19 cellular contexts compared by ENCODE assay signal in the genomic region with DNA sequence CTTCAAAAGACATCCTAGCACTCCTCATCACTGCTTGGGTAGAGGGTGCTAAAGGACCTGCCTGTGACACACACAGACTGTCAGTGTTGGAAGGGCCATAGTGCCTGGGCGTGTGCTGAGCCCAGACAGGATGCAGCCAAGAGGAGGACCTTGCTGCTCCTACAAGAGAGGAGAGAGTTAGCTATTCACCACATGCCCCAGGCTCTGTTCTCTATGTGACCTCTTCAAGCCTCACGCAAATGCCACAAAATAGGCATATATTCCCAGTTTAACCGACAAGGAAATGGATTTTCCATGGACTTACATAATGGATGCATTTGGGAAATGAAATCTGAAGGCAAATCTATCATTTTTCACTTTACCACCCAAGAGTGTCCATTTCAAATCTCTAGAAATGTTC.
"Had no signal": no experiment of that assay in that cellular context is flagged by ENCODE, and none has a peak within 500 bp of the region (broad histone marks: within the 10 kb centered on the region; RNA-seq: fewer than 3 reads in every experiment).

No MANE protein-coding gene starts in this region.

- H3K27me3 Mint-ChIP-seq: activated CD4-positive, alpha-beta memory T cell treated with anti-CD3 and anti-CD28 coated beads, Interleukin-2, amount 10 ng/mL, durations not matched to agents 7 days and 5 days; activated CD4-positive, alpha-beta T cell treated with anti-CD3 and anti-CD28 coated beads, Interleukin-2, amount 10 ng/mL, durations not matched to agents 7 days and 5 days had no signal

- H3K4me1 Mint-ChIP-seq: activated CD4-positive, alpha-beta T cell treated with anti-CD3 and anti-CD28 coated beads, Interleukin-2, amount 10 ng/mL, durations not matched to agents 7 days and 5 days; activated naive CD4-positive, alpha-beta T cell treated with anti-CD3 and anti-CD28 coated beads, Interleukin-2, amount 10 ng/mL, durations not matched to agents 7 days and 5 days; activated naive CD8-positive, alpha-beta T cell treated with anti-CD3 and anti-CD28 coated beads for 36 hours had no signal

- ATAC-seq: activated CD4-positive, CD25-positive, alpha-beta regulatory T cell treated with anti-CD3 and anti-CD28 coated beads, Interleukin-2, amount 50 U/mL, for 24 hours; activated CD8-positive, alpha-beta memory T cell treated with anti-CD3 and anti-CD28 coated beads, Interleukin-2, amount 10 ng/mL, durations not matched to agents 7 days and 5 days had no signal

- H3K4me3 Mint-ChIP-seq: activated CD4-positive, alpha-beta memory T cell treated with anti-CD3 and anti-CD28 coated beads, Interleukin-2, amount 10 ng/mL, durations not matched to agents 7 days and 5 days; activated CD4-positive, alpha-beta T cell treated with anti-CD3 and anti-CD28 coated beads, Interleukin-2, amount 10 ng/mL, durations not matched to agents 7 days and 5 days; activated CD8-positive, alpha-beta memory T cell treated with anti-CD3 and anti-CD28 coated beads, Interleukin-2, amount 10 ng/mL, durations not matched to agents 7 days and 5 days; activated CD8-positive, alpha-beta T cell treated with anti-CD3 and anti-CD28 coated beads, Interleukin-2, amount 10 ng/mL, durations not matched to agents 7 days and 5 days; activated naive CD4-positive, alpha-beta T cell treated with anti-CD3 and anti-CD28 coated beads, Interleukin-2, amount 10 ng/mL, durations not matched to agents 7 days and 5 days; activated naive CD8-positive, alpha-beta T cell treated with anti-CD3 and anti-CD28 coated beads for 36 hours; activated T-cell treated with anti-CD3 and anti-CD28 coated beads, Interleukin-2, amount 50 U/mL, for 24 hours; T-helper 1 cell treated with Interleukin-12 subunit alpha and Interleukin-12 subunit beta and Interleukin-4 antibody, amounts not matched to agents 30 μg/mL and 1 μg/mL, for 36 hours; WTC11 had no signal

- H3K36me3 Mint-ChIP-seq: activated CD8-positive, alpha-beta memory T cell treated with anti-CD3 and anti-CD28 coated beads, Interleukin-2, amount 10 ng/mL, durations not matched to agents 7 days and 5 days; activated naive CD4-positive, alpha-beta T cell treated with anti-CD3 and anti-CD28 coated beads, Interleukin-2, amount 10 ng/mL, durations not matched to agents 7 days and 5 days; activated naive CD4-positive, alpha-beta T cell treated with anti-CD3 and anti-CD28 coated beads, Interleukin-2, amount 50 U/mL, for 72 hours; activated naive CD8-positive, alpha-beta T cell treated with anti-CD3 and anti-CD28 coated beads for 36 hours; WTC11 had no signal

- H3K4me3 ChIP-seq: adrenal gland, body of pancreas had no signal

- H3K4me1 ChIP-seq: body of pancreas, breast epithelium had no signal

- H3K27ac ChIP-seq: adrenal gland, body of pancreas, brain microvascular endothelial cell, breast epithelium, WERI-Rb-1 had no signal

- H3K9me3 Mint-ChIP-seq: activated CD4-positive, alpha-beta memory T cell treated with anti-CD3 and anti-CD28 coated beads, Interleukin-2, amount 10 ng/mL, durations not matched to agents 7 days and 5 days; activated CD4-positive, alpha-beta T cell treated with anti-CD3 and anti-CD28 coated beads, Interleukin-2, amount 10 ng/mL, durations not matched to agents 7 days and 5 days; activated naive CD4-positive, alpha-beta T cell treated with anti-CD3 and anti-CD28 coated beads, Interleukin-2, amount 10 ng/mL, durations not matched to agents 7 days and 5 days; activated naive CD8-positive, alpha-beta T cell treated with anti-CD3 and anti-CD28 coated beads for 36 hours; activated T-cell treated with anti-CD3 and anti-CD28 coated beads, Interleukin-2, amount 50 U/mL, for 24 hours; activated T-helper 2 cell treated with anti-CD3 and anti-CD28 coated beads, Interferon-gamma antibody, Interleukin-2, Interleukin-4, amounts not matched to agents 10 μg/mL and 5 μg/mL and 100 μg/mL, durations not matched to agents 14 hours and 24 hours and 36 hours; T-helper 1 cell treated with Interleukin-12 subunit alpha and Interleukin-12 subunit beta and Interleukin-4 antibody, amounts not matched to agents 30 μg/mL and 1 μg/mL, for 36 hours; WTC11 had no signal

- H3K27ac Mint-ChIP-seq: activated CD4-positive, alpha-beta memory T cell treated with anti-CD3 and anti-CD28 coated beads, Interleukin-2, amount 10 ng/mL, durations not matched to agents 7 days and 5 days; activated CD4-positive, alpha-beta T cell treated with anti-CD3 and anti-CD28 coated beads, Interleukin-2, amount 10 ng/mL, durations not matched to agents 7 days and 5 days; activated CD8-positive, alpha-beta memory T cell treated with anti-CD3 and anti-CD28 coated beads, Interleukin-2, amount 10 ng/mL, durations not matched to agents 7 days and 5 days; activated CD8-positive, alpha-beta T cell treated with anti-CD3 and anti-CD28 coated beads, Interleukin-2, amount 10 ng/mL, durations not matched to agents 7 days and 5 days; activated naive CD4-positive, alpha-beta T cell treated with anti-CD3 and anti-CD28 coated beads, Interleukin-2, amount 10 ng/mL, durations not matched to agents 7 days and 5 days; activated naive CD4-positive, alpha-beta T cell treated with anti-CD3 and anti-CD28 coated beads, Interleukin-2, amount 50 U/mL, for 72 hours; activated naive CD8-positive, alpha-beta T cell treated with anti-CD3 and anti-CD28 coated beads for 36 hours; activated T-cell treated with anti-CD3 and anti-CD28 coated beads, Interleukin-2, amount 50 U/mL, for 24 hours; activated T-helper 2 cell treated with anti-CD3 and anti-CD28 coated beads, Interferon-gamma antibody, Interleukin-2, Interleukin-4, amounts not matched to agents 10 μg/mL and 5 μg/mL and 100 μg/mL, durations not matched to agents 14 hours and 24 hours and 36 hours; T-helper 1 cell treated with Interleukin-12 subunit alpha and Interleukin-12 subunit beta and Interleukin-4 antibody, amounts not matched to agents 30 μg/mL and 1 μg/mL, for 36 hours; WTC11 had no signal

- DNase-seq: activated gamma-delta T cell; central memory CD4-positive, alpha-beta T cell had no signal

- H3K36me3 ChIP-seq: adrenal gland, brain microvascular endothelial cell, breast epithelium, WERI-Rb-1 had no signal

- H3K9me3 ChIP-seq: adrenal gland, body of pancreas, breast epithelium had no signal

- H3K27me3 ChIP-seq: adrenal gland, body of pancreas, brain microvascular endothelial cell, breast epithelium had no signal
